8 cellular contexts compared by ENCODE assay signal in the genomic region with DNA sequence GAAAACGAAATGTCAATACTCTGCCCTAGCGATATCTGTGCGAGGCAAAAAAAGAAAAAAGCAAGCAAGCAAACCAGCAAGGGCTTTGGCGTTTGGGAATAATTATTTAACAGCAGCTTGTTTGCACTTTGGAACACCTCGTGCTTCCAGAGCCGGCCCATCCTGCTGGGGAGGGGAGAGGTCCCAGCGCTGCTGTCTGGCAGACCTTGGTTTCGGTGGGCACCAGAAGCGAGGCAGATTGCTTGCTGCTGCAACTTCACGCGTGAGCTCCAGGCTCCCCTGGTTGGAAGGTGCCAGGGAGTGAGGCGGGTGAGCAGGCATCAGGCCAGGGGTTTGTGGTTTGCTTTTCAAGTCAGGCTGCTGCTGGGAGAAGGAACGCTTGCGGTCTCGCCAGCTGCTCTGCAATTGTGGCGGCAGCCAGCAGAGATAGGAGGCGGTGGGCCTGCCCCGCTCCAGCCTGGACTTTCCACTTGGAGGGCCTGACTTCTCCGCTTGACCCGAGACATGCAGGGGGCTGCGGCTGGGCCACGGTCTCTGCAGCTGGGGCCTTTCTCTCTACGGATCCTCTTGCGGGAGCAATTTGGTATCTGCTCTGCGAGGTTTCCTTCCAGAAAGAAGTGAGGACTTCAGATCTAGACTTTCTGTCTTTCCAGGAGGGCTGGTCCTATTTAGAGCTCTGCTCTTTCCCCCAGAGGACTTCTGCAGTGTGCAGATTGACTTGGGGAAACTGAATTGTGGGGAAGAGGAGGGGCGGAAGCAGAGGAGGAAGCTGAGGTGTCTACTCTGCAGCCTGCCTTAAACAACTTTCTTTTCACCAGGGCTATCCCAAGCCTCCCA.
DNase-seq lines count a peak whose midpoint lies in the region; ATAC-seq and TF ChIP-seq lines count a peak whose summit lies in the region.

No MANE protein-coding gene starts in this region.

- H3K9me3 ChIP-seq in body of pancreas = no peaks in the 10 kb centered on the region
- peaks cover 0 to 3% (median 0%) of the 10 kb centered on the region in 8 donors for H3K9me3 ChIP-seq in spleen

- no peaks in the 10 kb centered on the region for H3K36me3 Mint-ChIP-seq in T-helper 1 cell treated with Interleukin-12 subunit alpha and Interleukin-12 subunit beta and Interleukin-4 antibody, amounts not matched to agents 30 μg/mL and 1 μg/mL, for 36 hours (ENCODE audit: low read depth)
- peaks cover 0 to 3% (median 0%) of the 10 kb centered on the region in 3 donors for H3K36me3 Mint-ChIP-seq in immature natural killer cell

- H3K4me1 Mint-ChIP-seq in T-helper 1 cell treated with Interleukin-12 subunit alpha and Interleukin-12 subunit beta and Interleukin-4 antibody, amounts not matched to agents 30 μg/mL and 1 μg/mL, for 36 hours (ENCODE audit: low read depth) = peaks cover 10% of the 10 kb centered on the region
- peaks cover 13 to 16% of the 10 kb centered on the region in 2 donors for H3K4me1 Mint-ChIP-seq in immature natural killer cell

- TF ChIP-seq POLR2A in body of pancreas (IDR thresholded peaks at IDR 0.05) (peak in 2 of 3 donors; percentile 62 to 66), spleen (IDR thresholded peaks at IDR 0.05) (no peak)

- H3K27ac ChIP-seq in body of pancreas (peak overlapping the region; percentile 68 to 90 (median 86)), spleen (peak overlapping the region; percentile 16 to 75 (median 64))

- peak; percentile 78 for ATAC-seq in body of pancreas

- intact Hi-C loops in body of pancreas (cut with DNase I) (loop anchor here (10.0 kb wide), 1 partner anchor 57 kb away; no protein-coding TSS in a partner anchor), spleen (cut with DNase I; ENCODE audit: low total_unique reads) (no loop called here)

- TF ChIP-seq CTCF in body of pancreas (IDR thresholded peaks at IDR 0.05) = peak in 1 of 7 experiments; percentile 6
- no peak for TF ChIP-seq CTCF in spleen (IDR thresholded peaks at IDR 0.05 in 8 of 11, conservative IDR thresholded peaks at IDR 0.05 in 3 of 11)

- H3K36me3 ChIP-seq in body of pancreas (replicated peaks in 1 of 2; ENCODE audit: insufficient read depth in 1 of 2, low read depth in 2 of 2) (no peaks in the 10 kb centered on the region), spleen (no peaks in the 10 kb centered on the region)

- peaks cover 30% of the 10 kb centered on the region for H3K4me1 ChIP-seq in body of pancreas
- H3K4me1 ChIP-seq in spleen = peaks cover 10 to 28% (median 18%) of the 10 kb centered on the region in 6 donors

- no peak overlapping the region for H3K27ac Mint-ChIP-seq in T-helper 1 cell treated with Interleukin-12 subunit alpha and Interleukin-12 subunit beta and Interleukin-4 antibody, amounts not matched to agents 30 μg/mL and 1 μg/mL, for 36 hours
- H3K27ac Mint-ChIP-seq in immature natural killer cell = no peak overlapping the region

- peaks cover 7% of the 10 kb centered on the region for H3K27me3 Mint-ChIP-seq in T-helper 1 cell treated with Interleukin-12 subunit alpha and Interleukin-12 subunit beta and Interleukin-4 antibody, amounts not matched to agents 30 μg/mL and 1 μg/mL, for 36 hours (ENCODE audit: low read depth)
- H3K27me3 Mint-ChIP-seq in immature natural killer cell (ENCODE audit: low read depth in 3 of 3) = peaks cover 0 to 14% (median 9%) of the 10 kb centered on the region in 3 donors

- H3K9me3 Mint-ChIP-seq in T-helper 1 cell treated with Interleukin-12 subunit alpha and Interleukin-12 subunit beta and Interleukin-4 antibody, amounts not matched to agents 30 μg/mL and 1 μg/mL, for 36 hours = peaks cover 5% of the 10 kb centered on the region
- no peaks in the 10 kb centered on the region for H3K9me3 Mint-ChIP-seq in immature natural killer cell

- DNase-seq in ELR (ENCODE audit: low read depth) = peak; percentile 85
- peak; percentile 91 for DNase-seq in HT1080 (ENCODE audit: low read depth)
- peak; percentile 79 to 90 (median 86) for DNase-seq in body of pancreas
- peak in 1 of 3 donors; percentile 6 for DNase-seq in immature natural killer cell
- DNase-seq in spleen = peak; percentile 80
- no peak for DNase-seq in NCI-H748 treated with DMSO at 0.1 percent for 48 hours (lab: John Stamatoyannopoulos, UW)
- DNase-seq in NCI-H82 treated with DMSO at 0.1 percent for 48 hours (lab: John Stamatoyannopoulos, UW; ENCODE audit: unreplicated experiment) = no peak

- H3K4me3 ChIP-seq in body of pancreas (peak overlapping the region; percentile 13 to 18), spleen (peak overlapping the region in 5 of 8 donors; percentile 3 to 58 (median 19))

- no peaks in the 10 kb centered on the region for H3K27me3 ChIP-seq in body of pancreas
- no peaks in the 10 kb centered on the region for H3K27me3 ChIP-seq in spleen (replicated peaks in 1 of 7)

- 7 to 23% methylated on average over 14 to 26 of the region's 26 CpGs for WGBS in body of pancreas, 2 donors
- whole genome bisulfite sequencing in spleen, 5 donors = 21 to 32% (median 23%) methylated on average over 26 of the region's 26 CpGs

- peak overlapping the region; percentile 44 for H3K4me3 Mint-ChIP-seq in T-helper 1 cell treated with Interleukin-12 subunit alpha and Interleukin-12 subunit beta and Interleukin-4 antibody, amounts not matched to agents 30 μg/mL and 1 μg/mL, for 36 hours
- H3K4me3 Mint-ChIP-seq in immature natural killer cell = peak overlapping the region; percentile 21 to 70 (median 32)

Comparison
In these comparisons a context has a peak if more than half of its experiments do, and no peak if none do; other contexts are left out.
1. DNase-seq: peak in ELR (single experiment), HT1080 (single experiment), body of pancreas (4 of 4) and spleen (single experiment); none in NCI-H748 treated with DMSO at 0.1 percent for 48 hours (single experiment) and NCI-H82 treated with DMSO at 0.1 percent for 48 hours (single experiment).
2. POLR2A ChIP-seq: peak in body of pancreas (2 of 3); none in spleen (0 of 3).